Comparison of ENCODE assay signal across 1 cellular context in the genomic region with DNA sequence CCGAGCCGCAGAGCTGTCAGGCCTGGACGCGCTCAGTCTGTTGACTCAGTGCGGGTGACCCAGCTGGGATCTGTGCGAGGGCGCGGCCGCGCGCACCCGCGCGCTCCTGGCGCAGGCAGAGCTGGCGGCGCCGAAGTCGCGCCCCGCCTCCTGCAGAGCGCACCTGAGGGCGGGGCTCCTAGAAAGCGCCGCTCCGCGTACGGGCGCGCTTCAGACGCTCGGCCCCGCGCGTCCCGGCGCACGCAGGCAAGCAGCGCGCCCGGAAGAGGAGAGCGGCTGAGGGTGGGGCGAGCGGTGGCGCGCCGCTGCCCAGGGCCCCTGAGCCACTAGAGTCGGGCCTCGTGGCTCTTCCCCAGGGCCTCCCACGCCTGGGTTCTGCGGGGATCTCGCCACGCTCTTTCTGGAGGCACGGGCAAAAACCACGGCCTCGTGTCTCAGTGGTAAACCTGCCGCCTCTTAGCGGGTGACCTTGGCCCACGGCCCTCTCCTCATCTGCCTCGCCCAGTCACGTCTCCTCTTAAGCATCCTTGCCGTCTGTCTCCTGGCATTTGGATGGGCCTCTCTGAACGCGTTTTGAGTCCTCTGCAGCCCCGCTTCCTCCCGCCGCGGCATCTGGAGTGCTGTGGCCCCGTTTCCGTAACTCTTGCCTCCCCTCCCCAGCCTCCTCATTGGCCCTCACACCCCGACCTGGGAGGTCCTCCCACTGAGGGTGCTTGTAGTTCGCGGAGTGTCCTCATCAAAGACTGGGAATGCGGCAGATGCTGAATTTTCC.
A peak's percentile ranks its signal among the peaks of the same experiment; 100 is the strongest.
TF ChIP-seq lines count a peak whose summit lies in the region.

A gene with protein sequence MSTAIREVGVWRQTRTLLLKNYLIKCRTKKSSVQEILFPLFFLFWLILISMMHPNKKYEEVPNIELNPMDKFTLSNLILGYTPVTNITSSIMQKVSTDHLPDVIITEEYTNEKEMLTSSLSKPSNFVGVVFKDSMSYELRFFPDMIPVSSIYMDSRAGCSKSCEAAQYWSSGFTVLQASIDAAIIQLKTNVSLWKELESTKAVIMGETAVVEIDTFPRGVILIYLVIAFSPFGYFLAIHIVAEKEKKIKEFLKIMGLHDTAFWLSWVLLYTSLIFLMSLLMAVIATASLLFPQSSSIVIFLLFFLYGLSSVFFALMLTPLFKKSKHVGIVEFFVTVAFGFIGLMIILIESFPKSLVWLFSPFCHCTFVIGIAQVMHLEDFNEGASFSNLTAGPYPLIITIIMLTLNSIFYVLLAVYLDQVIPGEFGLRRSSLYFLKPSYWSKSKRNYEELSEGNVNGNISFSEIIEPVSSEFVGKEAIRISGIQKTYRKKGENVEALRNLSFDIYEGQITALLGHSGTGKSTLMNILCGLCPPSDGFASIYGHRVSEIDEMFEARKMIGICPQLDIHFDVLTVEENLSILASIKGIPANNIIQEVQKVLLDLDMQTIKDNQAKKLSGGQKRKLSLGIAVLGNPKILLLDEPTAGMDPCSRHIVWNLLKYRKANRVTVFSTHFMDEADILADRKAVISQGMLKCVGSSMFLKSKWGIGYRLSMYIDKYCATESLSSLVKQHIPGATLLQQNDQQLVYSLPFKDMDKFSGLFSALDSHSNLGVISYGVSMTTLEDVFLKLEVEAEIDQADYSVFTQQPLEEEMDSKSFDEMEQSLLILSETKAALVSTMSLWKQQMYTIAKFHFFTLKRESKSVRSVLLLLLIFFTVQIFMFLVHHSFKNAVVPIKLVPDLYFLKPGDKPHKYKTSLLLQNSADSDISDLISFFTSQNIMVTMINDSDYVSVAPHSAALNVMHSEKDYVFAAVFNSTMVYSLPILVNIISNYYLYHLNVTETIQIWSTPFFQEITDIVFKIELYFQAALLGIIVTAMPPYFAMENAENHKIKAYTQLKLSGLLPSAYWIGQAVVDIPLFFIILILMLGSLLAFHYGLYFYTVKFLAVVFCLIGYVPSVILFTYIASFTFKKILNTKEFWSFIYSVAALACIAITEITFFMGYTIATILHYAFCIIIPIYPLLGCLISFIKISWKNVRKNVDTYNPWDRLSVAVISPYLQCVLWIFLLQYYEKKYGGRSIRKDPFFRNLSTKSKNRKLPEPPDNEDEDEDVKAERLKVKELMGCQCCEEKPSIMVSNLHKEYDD (N-terminal part only) (minus strand): TSS at position 74 of the 772 bp plus-strand sequence. CDS start 12,718 bp downstream, outside the sequence.

TF ChIP-seq in GM12878, 131 proteins besides CTCF, POLR2A, EP300 and RAD21 (continued from another document and continues in another):
- TF ChIP-seq, protein P1, sequence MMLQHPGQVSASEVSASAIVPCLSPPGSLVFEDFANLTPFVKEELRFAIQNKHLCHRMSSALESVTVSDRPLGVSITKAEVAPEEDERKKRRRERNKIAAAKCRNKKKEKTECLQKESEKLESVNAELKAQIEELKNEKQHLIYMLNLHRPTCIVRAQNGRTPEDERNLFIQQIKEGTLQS (IDR thresholded peaks at IDR 0.05; ENCODE audit: borderline replicate concordance, extremely low read depth, low read depth, low read length) = no peak
- TF ChIP-seq CBFB (IDR thresholded peaks at IDR 0.05; ENCODE audit: low read depth) (no peak), NBN (IDR thresholded peaks at IDR 0.05) (peak; percentile 44; the same call in 1 of the 2 replicates), TCF7 (IDR thresholded peaks at IDR 0.05; ENCODE audit: borderline replicate concordance) (no peak), CHD4 (IDR thresholded peaks at IDR 0.05) (no peak), EED (IDR thresholded peaks at IDR 0.05; ENCODE audit: low read depth) (no peak), ZZZ3 (IDR thresholded peaks at IDR 0.05; ENCODE audit: control insufficient read depth, insufficient read length, low read depth) (no peak), STAT1 (conservative IDR thresholded peaks at IDR 0.05) (peak; percentile 50; the same call in 1 of the 2 replicates), RAD51 (IDR thresholded peaks at IDR 0.05) (no peak), CEBPB (IDR thresholded peaks at IDR 0.05; ENCODE audit: borderline replicate concordance in 1 of 2, low read depth in 2 of 2, low read length in 2 of 2) (no peak), BHLHE40 (IDR thresholded peaks at IDR 0.05; ENCODE audit: borderline replicate concordance in 1 of 2, low read depth in 2 of 2, low read length in 1 of 2) (peak; percentile 68 to 84; a peak in 3 of 4 replicates), ZNF274 (IDR thresholded peaks at IDR 0.05; ENCODE audit: insufficient read depth, insufficient read length) (no peak), DPF2 (IDR thresholded peaks at IDR 0.05) (peak; percentile 60), BRCA1 (IDR thresholded peaks at IDR 0.05; ENCODE audit: low read depth, low read length) (no peak), FOXM1 (IDR thresholded peaks at IDR 0.05; ENCODE audit: low read depth, low read length) (no peak), STAT3 (IDR thresholded peaks at IDR 0.05; ENCODE audit: low read depth, low read length) (no peak), NR2C2 (IDR thresholded peaks at IDR 0.05; ENCODE audit: borderline replicate concordance, control insufficient read depth, insufficient read length, low read depth) (no peak), SREBF2 (IDR thresholded peaks at IDR 0.05; ENCODE audit: low read length) (no peak), SPI1 (IDR thresholded peaks at IDR 0.05; ENCODE audit: borderline replicate concordance, insufficient read depth, low read depth, low read length) (no peak; the same call in 1 of the 2 replicates), SUPT20H (IDR thresholded peaks at IDR 0.05; ENCODE audit: borderline replicate concordance, control insufficient read depth, low read depth, low read length) (no peak), MEF2B (IDR thresholded peaks at IDR 0.05; ENCODE audit: partially characterized antibody, poor library complexity, severe bottlenecking) (no peak), RB1 (IDR thresholded peaks at IDR 0.05; ENCODE audit: borderline replicate concordance) (peak; percentile 62; the same call in 1 of the 2 replicates), MTA3 (IDR thresholded peaks at IDR 0.05; ENCODE audit: borderline replicate concordance, low read length) (no peak), SMARCA5 (IDR thresholded peaks at IDR 0.05) (no peak), PAX8 (IDR thresholded peaks at IDR 0.05) (no peak), NFYA (IDR thresholded peaks at IDR 0.05; ENCODE audit: borderline replicate concordance, low read depth, low read length) (no peak), CREB1 (IDR thresholded peaks at IDR 0.05; ENCODE audit: low read depth) (0 out of 2 replicates have a peak, but pooled peaks have one; percentile 51), ZNF24 (IDR thresholded peaks at IDR 0.05) (no peak), HDGF (IDR thresholded peaks at IDR 0.05) (peak; percentile 64; the same call in 1 of the 2 replicates), GABPA (IDR thresholded peaks at IDR 0.05; ENCODE audit: low read depth) (no peak), RCOR1 (conservative IDR thresholded peaks at IDR 0.05; ENCODE audit: low read depth, low read length) (no peak), MYB (IDR thresholded peaks at IDR 0.05; ENCODE audit: borderline replicate concordance, low read depth, low read length) (no peak), ZNF384 (IDR thresholded peaks at IDR 0.05; ENCODE audit: borderline replicate concordance, low read depth, low read length) (no peak), POU2F2 (IDR thresholded peaks at IDR 0.05; ENCODE audit: borderline replicate concordance, low read depth, low read length) (peak; percentile 75), POLR2AphosphoS2 (IDR thresholded peaks at IDR 0.05; ENCODE audit: low read depth, low read length) (peak; percentile 66)
- TF ChIP-seq, protein P2, sequence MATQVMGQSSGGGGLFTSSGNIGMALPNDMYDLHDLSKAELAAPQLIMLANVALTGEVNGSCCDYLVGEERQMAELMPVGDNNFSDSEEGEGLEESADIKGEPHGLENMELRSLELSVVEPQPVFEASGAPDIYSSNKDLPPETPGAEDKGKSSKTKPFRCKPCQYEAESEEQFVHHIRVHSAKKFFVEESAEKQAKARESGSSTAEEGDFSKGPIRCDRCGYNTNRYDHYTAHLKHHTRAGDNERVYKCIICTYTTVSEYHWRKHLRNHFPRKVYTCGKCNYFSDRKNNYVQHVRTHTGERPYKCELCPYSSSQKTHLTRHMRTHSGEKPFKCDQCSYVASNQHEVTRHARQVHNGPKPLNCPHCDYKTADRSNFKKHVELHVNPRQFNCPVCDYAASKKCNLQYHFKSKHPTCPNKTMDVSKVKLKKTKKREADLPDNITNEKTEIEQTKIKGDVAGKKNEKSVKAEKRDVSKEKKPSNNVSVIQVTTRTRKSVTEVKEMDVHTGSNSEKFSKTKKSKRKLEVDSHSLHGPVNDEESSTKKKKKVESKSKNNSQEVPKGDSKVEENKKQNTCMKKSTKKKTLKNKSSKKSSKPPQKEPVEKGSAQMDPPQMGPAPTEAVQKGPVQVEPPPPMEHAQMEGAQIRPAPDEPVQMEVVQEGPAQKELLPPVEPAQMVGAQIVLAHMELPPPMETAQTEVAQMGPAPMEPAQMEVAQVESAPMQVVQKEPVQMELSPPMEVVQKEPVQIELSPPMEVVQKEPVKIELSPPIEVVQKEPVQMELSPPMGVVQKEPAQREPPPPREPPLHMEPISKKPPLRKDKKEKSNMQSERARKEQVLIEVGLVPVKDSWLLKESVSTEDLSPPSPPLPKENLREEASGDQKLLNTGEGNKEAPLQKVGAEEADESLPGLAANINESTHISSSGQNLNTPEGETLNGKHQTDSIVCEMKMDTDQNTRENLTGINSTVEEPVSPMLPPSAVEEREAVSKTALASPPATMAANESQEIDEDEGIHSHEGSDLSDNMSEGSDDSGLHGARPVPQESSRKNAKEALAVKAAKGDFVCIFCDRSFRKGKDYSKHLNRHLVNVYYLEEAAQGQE (IDR thresholded peaks at IDR 0.05; ENCODE audit: low read depth, low read length) = no peak
- TF ChIP-seq, protein P3, sequence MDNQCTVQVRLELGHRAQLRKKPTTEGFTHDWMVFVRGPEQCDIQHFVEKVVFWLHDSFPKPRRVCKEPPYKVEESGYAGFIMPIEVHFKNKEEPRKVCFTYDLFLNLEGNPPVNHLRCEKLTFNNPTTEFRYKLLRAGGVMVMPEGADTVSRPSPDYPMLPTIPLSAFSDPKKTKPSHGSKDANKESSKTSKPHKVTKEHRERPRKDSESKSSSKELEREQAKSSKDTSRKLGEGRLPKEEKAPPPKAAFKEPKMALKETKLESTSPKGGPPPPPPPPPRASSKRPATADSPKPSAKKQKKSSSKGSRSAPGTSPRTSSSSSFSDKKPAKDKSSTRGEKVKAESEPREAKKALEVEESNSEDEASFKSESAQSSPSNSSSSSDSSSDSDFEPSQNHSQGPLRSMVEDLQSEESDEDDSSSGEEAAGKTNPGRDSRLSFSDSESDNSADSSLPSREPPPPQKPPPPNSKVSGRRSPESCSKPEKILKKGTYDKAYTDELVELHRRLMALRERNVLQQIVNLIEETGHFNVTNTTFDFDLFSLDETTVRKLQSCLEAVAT (IDR thresholded peaks at IDR 0.05) = peak; percentile 41; the same call in 1 of the 2 replicates
- TF ChIP-seq, protein P4, sequence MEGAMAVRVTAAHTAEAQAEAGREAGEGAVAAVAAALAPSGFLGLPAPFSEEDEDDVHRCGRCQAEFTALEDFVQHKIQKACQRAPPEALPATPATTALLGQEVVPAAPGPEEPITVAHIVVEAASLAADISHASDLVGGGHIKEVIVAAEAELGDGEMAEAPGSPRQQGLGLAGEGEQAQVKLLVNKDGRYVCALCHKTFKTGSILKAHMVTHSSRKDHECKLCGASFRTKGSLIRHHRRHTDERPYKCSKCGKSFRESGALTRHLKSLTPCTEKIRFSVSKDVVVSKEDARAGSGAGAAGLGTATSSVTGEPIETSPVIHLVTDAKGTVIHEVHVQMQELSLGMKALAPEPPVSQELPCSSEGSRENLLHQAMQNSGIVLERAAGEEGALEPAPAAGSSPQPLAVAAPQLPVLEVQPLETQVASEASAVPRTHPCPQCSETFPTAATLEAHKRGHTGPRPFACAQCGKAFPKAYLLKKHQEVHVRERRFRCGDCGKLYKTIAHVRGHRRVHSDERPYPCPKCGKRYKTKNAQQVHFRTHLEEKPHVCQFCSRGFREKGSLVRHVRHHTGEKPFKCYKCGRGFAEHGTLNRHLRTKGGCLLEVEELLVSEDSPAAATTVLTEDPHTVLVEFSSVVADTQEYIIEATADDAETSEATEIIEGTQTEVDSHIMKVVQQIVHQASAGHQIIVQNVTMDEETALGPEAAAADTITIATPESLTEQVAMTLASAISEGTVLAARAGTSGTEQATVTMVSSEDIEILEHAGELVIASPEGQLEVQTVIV (IDR thresholded peaks at IDR 0.05; ENCODE audit: borderline replicate concordance, partially characterized antibody) = no peak
- TF ChIP-seq, protein P5, sequence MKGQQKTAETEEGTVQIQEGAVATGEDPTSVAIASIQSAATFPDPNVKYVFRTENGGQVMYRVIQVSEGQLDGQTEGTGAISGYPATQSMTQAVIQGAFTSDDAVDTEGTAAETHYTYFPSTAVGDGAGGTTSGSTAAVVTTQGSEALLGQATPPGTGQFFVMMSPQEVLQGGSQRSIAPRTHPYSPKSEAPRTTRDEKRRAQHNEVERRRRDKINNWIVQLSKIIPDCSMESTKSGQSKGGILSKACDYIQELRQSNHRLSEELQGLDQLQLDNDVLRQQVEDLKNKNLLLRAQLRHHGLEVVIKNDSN (IDR thresholded peaks at IDR 0.05; ENCODE audit: borderline replicate concordance, extremely low read length, insufficient read depth, low read depth, low read length) = peak; percentile 2
- TF ChIP-seq, protein P6, sequence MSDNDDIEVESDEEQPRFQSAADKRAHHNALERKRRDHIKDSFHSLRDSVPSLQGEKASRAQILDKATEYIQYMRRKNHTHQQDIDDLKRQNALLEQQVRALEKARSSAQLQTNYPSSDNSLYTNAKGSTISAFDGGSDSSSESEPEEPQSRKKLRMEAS (IDR thresholded peaks at IDR 0.05; ENCODE audit: low read depth, low read length) = peak; percentile 68; the same call in 1 of the 2 replicates
- TF ChIP-seq, protein P7, sequence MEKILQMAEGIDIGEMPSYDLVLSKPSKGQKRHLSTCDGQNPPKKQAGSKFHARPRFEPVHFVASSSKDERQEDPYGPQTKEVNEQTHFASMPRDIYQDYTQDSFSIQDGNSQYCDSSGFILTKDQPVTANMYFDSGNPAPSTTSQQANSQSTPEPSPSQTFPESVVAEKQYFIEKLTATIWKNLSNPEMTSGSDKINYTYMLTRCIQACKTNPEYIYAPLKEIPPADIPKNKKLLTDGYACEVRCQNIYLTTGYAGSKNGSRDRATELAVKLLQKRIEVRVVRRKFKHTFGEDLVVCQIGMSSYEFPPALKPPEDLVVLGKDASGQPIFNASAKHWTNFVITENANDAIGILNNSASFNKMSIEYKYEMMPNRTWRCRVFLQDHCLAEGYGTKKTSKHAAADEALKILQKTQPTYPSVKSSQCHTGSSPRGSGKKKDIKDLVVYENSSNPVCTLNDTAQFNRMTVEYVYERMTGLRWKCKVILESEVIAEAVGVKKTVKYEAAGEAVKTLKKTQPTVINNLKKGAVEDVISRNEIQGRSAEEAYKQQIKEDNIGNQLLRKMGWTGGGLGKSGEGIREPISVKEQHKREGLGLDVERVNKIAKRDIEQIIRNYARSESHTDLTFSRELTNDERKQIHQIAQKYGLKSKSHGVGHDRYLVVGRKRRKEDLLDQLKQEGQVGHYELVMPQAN (conservative IDR thresholded peaks at IDR 0.05) = no peak
